ENCODE assay signal across 17 cellular contexts in the genomic region with DNA sequence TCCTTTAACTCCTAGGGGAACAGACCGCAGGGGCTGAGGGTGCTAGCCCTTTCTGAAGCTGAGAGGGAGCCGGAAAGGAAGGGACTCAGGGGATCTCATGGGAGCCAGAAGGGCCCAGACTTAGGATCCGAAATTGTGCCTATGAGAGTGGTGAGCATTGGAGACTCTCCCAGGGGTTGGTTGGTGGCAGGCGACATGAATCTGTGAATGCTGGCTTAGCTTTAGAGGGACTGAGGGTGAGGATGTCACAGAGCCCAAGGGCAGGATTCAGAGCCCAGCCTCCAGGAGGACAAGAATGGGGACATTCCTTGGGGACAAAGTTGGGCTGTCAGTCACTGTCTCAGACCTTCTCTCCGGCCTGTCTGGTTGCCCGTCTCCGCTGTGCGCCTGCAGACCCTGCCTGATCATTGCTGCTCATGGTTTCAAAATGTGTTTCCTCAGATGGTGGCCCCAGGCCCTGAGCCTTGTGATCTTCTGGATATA. TPM values are rescaled to one million over a fixed set of nuclear protein-coding genes. Genes with fewer than 3 reads are reported as not detected.
A peak's percentile ranks its signal among the peaks of the same experiment; 100 is the strongest.
DNase-seq lines count a peak whose midpoint lies in the region; ATAC-seq and TF ChIP-seq lines count a peak whose summit lies in the region.
"Had no signal": no experiment of that assay in that cellular context is flagged by ENCODE, and none has a peak within 500 bp of the region (broad histone marks: within the 10 kb centered on the region; RNA-seq: fewer than 3 reads in every experiment).

No MANE protein-coding gene starts in this region.

- DNase-seq in SKM-1 treated with dmso at 0.1 percent for 144 hours (lab: John Stamatoyannopoulos, UW; ENCODE audit: unreplicated experiment), result peak; percentile 26
- no peak for DNase-seq in SKM-1 (lab: John Stamatoyannopoulos, UW; ENCODE audit: unreplicated experiment)
- peak; percentile 25 for DNase-seq in ecto neural progenitor cell (ENCODE audit: low spot score)
- DNase-seq in transverse colon, result no peak
- no peak for DNase-seq in activated CD4-positive, alpha-beta memory T cell treated with anti-CD3 and anti-CD28 coated beads, Interleukin-2, amount 10 ng/mL, durations not matched to agents 7 days and 5 days
- DNase-seq in DMS153 treated with DMSO at 0.1 percent for 48 hours (lab: John Stamatoyannopoulos, UW; ENCODE audit: unreplicated experiment), result no peak
- DNase-seq: activated naive CD4-positive, alpha-beta T cell treated with anti-CD3 and anti-CD28 coated beads for 36 hours; EL; naive B cell; NCI-H1930; stimulated activated naive CD8-positive, alpha-beta T cell treated with anti-CD3 and anti-CD28 coated beads, Interleukin-15, Interleukin-2, amounts not matched to agents 100 U/mL and 50 U/mL, for 24 hours; T-helper 1 cell had no signal

- no peaks in the 10 kb centered on the region for H3K9me3 Mint-ChIP-seq in activated CD4-positive, alpha-beta memory T cell treated with anti-CD3 and anti-CD28 coated beads, Interleukin-2, amount 10 ng/mL, durations not matched to agents 7 days and 5 days
- H3K9me3 Mint-ChIP-seq: activated naive CD4-positive, alpha-beta T cell treated with anti-CD3 and anti-CD28 coated beads for 36 hours; CD8-positive, alpha-beta T cell; naive B cell had no signal

- no peak overlapping the region for H3K4me2 ChIP-seq in parathyroid adenoma (ENCODE audit: low read length)

- H3K9me3 ChIP-seq in parathyroid adenoma (ENCODE audit: control insufficient read depth, low read length) (no peaks in the 10 kb centered on the region), transverse colon (no peaks in the 10 kb centered on the region)

- H3K27me3 ChIP-seq in parathyroid adenoma (ENCODE audit: control insufficient read depth, insufficient read depth, low read length), result no peaks in the 10 kb centered on the region
- no peaks in the 10 kb centered on the region for H3K27me3 ChIP-seq in transverse colon

- no peak overlapping the region for H3K4me3 Mint-ChIP-seq in activated CD4-positive, alpha-beta memory T cell treated with anti-CD3 and anti-CD28 coated beads, Interleukin-2, amount 10 ng/mL, durations not matched to agents 7 days and 5 days
- H3K4me3 Mint-ChIP-seq: activated naive CD4-positive, alpha-beta T cell treated with anti-CD3 and anti-CD28 coated beads for 36 hours; CD8-positive, alpha-beta T cell; naive B cell had no signal

- CTCF ChIA-PET in activated CD4-positive, alpha-beta memory T cell treated with anti-CD3 and anti-CD28 coated beads, Interleukin-2, amount 10 ng/mL, durations not matched to agents 7 days and 5 days (lab: Charles Lee), result interaction anchor here (0.9 to 2.8 kb wide), 4 partner anchors 17 to 75 kb away, joined by 3 to 11 read pairs (median 4); no protein-coding TSS in a partner anchor

- no peaks in the 10 kb centered on the region for H3K79me2 ChIP-seq in parathyroid adenoma

- no peak overlapping the region for H3K4me3 ChIP-seq in parathyroid adenoma (ENCODE audit: low read depth, low read length)
- no peak overlapping the region for H3K4me3 ChIP-seq in transverse colon

- H3K4me1 Mint-ChIP-seq in activated CD4-positive, alpha-beta memory T cell treated with anti-CD3 and anti-CD28 coated beads, Interleukin-2, amount 10 ng/mL, durations not matched to agents 7 days and 5 days, result peaks cover 68% of the 10 kb centered on the region

- H3K27ac Mint-ChIP-seq in activated CD4-positive, alpha-beta memory T cell treated with anti-CD3 and anti-CD28 coated beads, Interleukin-2, amount 10 ng/mL, durations not matched to agents 7 days and 5 days, result no peak overlapping the region
- H3K27ac Mint-ChIP-seq: activated naive CD4-positive, alpha-beta T cell treated with anti-CD3 and anti-CD28 coated beads for 36 hours; CD8-positive, alpha-beta T cell had no signal

- intact Hi-C loops in transverse colon (cut with DNase I; ENCODE audit: low total_unique reads), result loop anchor here (10.0 kb wide), 1 partner anchor 67 kb away; no protein-coding TSS in a partner anchor

- TF ChIP-seq EP300 in transverse colon (IDR thresholded peaks at IDR 0.05; ENCODE audit: low read depth), result no peak

- H3K27ac ChIP-seq in parathyroid adenoma (peak overlapping the region; percentile 75), transverse colon (peak overlapping the region; percentile 62 to 73 (median 63))
- H3K27ac ChIP-seq: 22Rv1 had no signal

- H3K36me3 Mint-ChIP-seq in activated CD4-positive, alpha-beta memory T cell treated with anti-CD3 and anti-CD28 coated beads, Interleukin-2, amount 10 ng/mL, durations not matched to agents 7 days and 5 days (ENCODE audit: low read depth), result no peaks in the 10 kb centered on the region
- H3K36me3 Mint-ChIP-seq: CD8-positive, alpha-beta T cell; naive B cell had no signal

- no peak for ATAC-seq in GM21619 (IDR thresholded peaks at IDR 0.05; ENCODE audit: unreplicated experiment)
- ATAC-seq: CD8-positive, alpha-beta T cell; stimulated activated naive CD8-positive, alpha-beta T cell treated with anti-CD3 and anti-CD28 coated beads, Interleukin-15, Interleukin-2, amounts not matched to agents 100 U/mL and 50 U/mL, for 24 hours had no signal

- H3K4me1 ChIP-seq in parathyroid adenoma, result no peaks in the 10 kb centered on the region
- peaks cover 0 to 51% (median 15%) of the 10 kb centered on the region in 4 donors for H3K4me1 ChIP-seq in transverse colon

- no peak overlapping the region for H2AFZ ChIP-seq in parathyroid adenoma

- no peak overlapping the region for H3K9ac ChIP-seq in parathyroid adenoma

- 85 to 86% methylated on average over 1 to 8 of the region's 8 CpGs for WGBS in transverse colon (ENCODE audit: low coverage in 1 of 2), 2 donors

- TF ChIP-seq CTCF in parathyroid adenoma (IDR thresholded peaks at IDR 0.05) (no peak), transverse colon (IDR thresholded peaks at IDR 0.05) (no peak)

- peaks cover 5% of the 10 kb centered on the region for H3K27me3 Mint-ChIP-seq in activated CD4-positive, alpha-beta memory T cell treated with anti-CD3 and anti-CD28 coated beads, Interleukin-2, amount 10 ng/mL, durations not matched to agents 7 days and 5 days

- POLR2A ChIA-PET in activated CD4-positive, alpha-beta memory T cell treated with anti-CD3 and anti-CD28 coated beads, Interleukin-2, amount 10 ng/mL, durations not matched to agents 7 days and 5 days (lab: Charles Lee), result no interaction called here

- no peak for TF ChIP-seq POLR2A in transverse colon (IDR thresholded peaks at IDR 0.05)

- no peaks in the 10 kb centered on the region for H3K36me3 ChIP-seq in parathyroid adenoma (ENCODE audit: control insufficient read depth, insufficient read depth, low read length)
- no peaks in the 10 kb centered on the region for H3K36me3 ChIP-seq in transverse colon

- in situ Hi-C loops in transverse colon (cut with MboI; ENCODE audit: low pct_ligation_motif_present in 1 of 4, low pct_unique_long_range_greater_than_20kb in 1 of 4, low sequenced_read_pairs in 3 of 4), result no loop called here

RNA-seq across cellular contexts. Expression of a gene that starts 17.5 kb away (rescaled TPM):
- 10 to 100 TPM in 1 of 4 donors, 1 to 10 TPM in 1, not detected in 2; 5.2 to 11.7 TPM for total RNA-seq in transverse colon
- total RNA-seq in activated CD4-positive, alpha-beta memory T cell treated with anti-CD3 and anti-CD28 coated beads, Interleukin-2, amount 10 ng/mL, durations not matched to agents 7 days and 5 days, result 100 to 1,000 TPM; 569 to 599 TPM
- total RNA-seq: LHCN-M2 had no signal

RNA-seq across cellular contexts. Expression of a gene that starts 42.2 kb away (rescaled TPM):
- 10 to 100 TPM in 3 of 4 donors, 1 to 10 TPM in 1; 7.4 to 32.6 (median 14.4) TPM for total RNA-seq in transverse colon
- under 1 TPM; 0.55 to 0.78 TPM for total RNA-seq in activated CD4-positive, alpha-beta memory T cell treated with anti-CD3 and anti-CD28 coated beads, Interleukin-2, amount 10 ng/mL, durations not matched to agents 7 days and 5 days
- total RNA-seq: activated naive CD4-positive, alpha-beta T cell treated with anti-CD3 and anti-CD28 coated beads for 36 hours had no signal

RNA-seq across cellular contexts. Expression of a gene that starts 43.6 kb away (rescaled TPM):
- not detected for total RNA-seq in transverse colon
- total RNA-seq in activated CD4-positive, alpha-beta memory T cell treated with anti-CD3 and anti-CD28 coated beads, Interleukin-2, amount 10 ng/mL, durations not matched to agents 7 days and 5 days, result not detected
- total RNA-seq: activated naive CD4-positive, alpha-beta T cell treated with anti-CD3 and anti-CD28 coated beads for 36 hours; CD8-positive, alpha-beta T cell; LHCN-M2 had no signal

Comparison
In these comparisons a context has a peak if more than half of its experiments do, and no peak if none do; other contexts are left out.
1. DNase-seq: peak in SKM-1 treated with dmso at 0.1 percent for 144 hours (single experiment) and ecto neural progenitor cell (single experiment); none in SKM-1 (single experiment), transverse colon (single experiment), activated CD4-positive, alpha-beta memory T cell treated with anti-CD3 and anti-CD28 coated beads, Interleukin-2, amount 10 ng/mL, durations not matched to agents 7 days and 5 days (single experiment) and DMS153 treated with DMSO at 0.1 percent for 48 hours (single experiment).
2. RNA of a gene that starts 17.5 kb away (total RNA-seq): 569 to 599 TPM in activated CD4-positive, alpha-beta memory T cell treated with anti-CD3 and anti-CD28 coated beads, Interleukin-2, amount 10 ng/mL, durations not matched to agents 7 days and 5 days; 5.2 to 11.7 TPM in transverse colon; every median in the first group is over 10 times any median in the second.
3. RNA of a gene that starts 42.2 kb away (total RNA-seq): 7.4 to 32.6 TPM in transverse colon; 0.55 to 0.78 TPM in activated CD4-positive, alpha-beta memory T cell treated with anti-CD3 and anti-CD28 coated beads, Interleukin-2, amount 10 ng/mL, durations not matched to agents 7 days and 5 days; every median in the first group is over 4 times any median in the second.